24 cellular contexts compared by ENCODE assay signal in genomic region chr12:49562831-49563230, GRCh38. TPM values are rescaled to one million over a fixed set of nuclear protein-coding genes. Genes with fewer than 3 reads are reported as not detected.
DNase-seq lines count a peak whose midpoint lies in the region; ATAC-seq and TF ChIP-seq lines count a peak whose summit lies in the region.
"Had no signal": no experiment of that assay in that cellular context is flagged by ENCODE, and none has a peak within 500 bp of the region (broad histone marks: within the 10 kb centered on the region; RNA-seq: fewer than 3 reads in every experiment).

No MANE protein-coding gene starts in this region.

- peaks cover 64% of the 10 kb centered on the region for H3K4me1 ChIP-seq in left ventricle myocardium inferior
- H3K4me1 ChIP-seq: Caco-2 had no signal

- TF ChIP-seq CTCF in left ventricle myocardium inferior (IDR thresholded peaks at IDR 0.05; ENCODE audit: borderline replicate concordance), result no peak
- no peak for TF ChIP-seq CTCF in neural crest cell (conservative IDR thresholded peaks at IDR 0.05)

- H3K36me3 Mint-ChIP-seq in neural crest cell (ENCODE audit: low read depth), result peaks cover 3% of the 10 kb centered on the region

- no peak overlapping the region for H3K27ac Mint-ChIP-seq in neural crest cell (ENCODE audit: unreplicated experiment)
- H3K27ac Mint-ChIP-seq: CD8-positive, alpha-beta T cell had no signal

- no peak overlapping the region for H3K4me3 ChIP-seq in left ventricle myocardium inferior
- H3K4me3 ChIP-seq: GM23248, PC-9, SJSA1 had no signal

- no peak overlapping the region for H3K27ac ChIP-seq in left ventricle myocardium inferior (replicated peaks)
- H3K27ac ChIP-seq in angular gyrus (ENCODE audit: low read depth, low read length), result peak overlapping the region; percentile 20
- H3K27ac ChIP-seq: GM23248, PC-9, SJSA1 had no signal

- peaks cover 80% of the 10 kb centered on the region for H3K36me3 ChIP-seq in left ventricle myocardium inferior

- no peaks in the 10 kb centered on the region for H3K9me3 Mint-ChIP-seq in neural crest cell
- H3K9me3 Mint-ChIP-seq: CD8-positive, alpha-beta T cell had no signal

- H3K9me3 ChIP-seq in left ventricle myocardium inferior (replicated peaks), result no peaks in the 10 kb centered on the region
- H3K9me3 ChIP-seq: Caco-2, SJSA1 had no signal

- H3K27me3 ChIP-seq in left ventricle myocardium inferior (ENCODE audit: low read depth), result no peaks in the 10 kb centered on the region
- H3K27me3 ChIP-seq: SJSA1 had no signal

- ATAC-seq in left ventricle myocardium superior, result no peak
- ATAC-seq: CD8-positive, alpha-beta T cell had no signal

- peaks cover 8% of the 10 kb centered on the region for H3K4me1 Mint-ChIP-seq in neural crest cell

- no peaks in the 10 kb centered on the region for H3K27me3 Mint-ChIP-seq in neural crest cell (ENCODE audit: low read depth)

- peak overlapping the region; percentile 48 for H3K4me3 Mint-ChIP-seq in neural crest cell
- H3K4me3 Mint-ChIP-seq: CD8-positive, alpha-beta T cell had no signal

- intact Hi-C loops in left ventricle myocardium superior (cut with micrococcal nuclease) (no loop called here), left ventricle myocardium inferior (cut with micrococcal nuclease) (no loop called here)

- peak; percentile 17 for DNase-seq in left ventricle myocardium superior
- DNase-seq in left ventricle myocardium inferior, result no peak
- DNase-seq in neural crest cell (ENCODE audit: low read depth, low spot score), result no peak
- DNase-seq in NOMO-1 treated with dmso at 0.1 percent for 144 hours (lab: John Stamatoyannopoulos, UW; ENCODE audit: unreplicated experiment), result no peak
- no peak for DNase-seq in mesenteric fat pad (ENCODE audit: low spot score)
- DNase-seq in NCI-H1048 (lab: John Stamatoyannopoulos, UW), result no peak
- DNase-seq: C1 segment of cervical spinal cord; Caco-2; CD8-positive, alpha-beta T cell; GM23248; H7; Karpas-422; NCI-H1105; NCI-H1436 treated with DMSO at 0.1 percent for 48 hours; NCI-H187 treated with DMSO at 0.1 percent for 48 hours; NCI-H2107; NCI-H446; NCI-H524 treated with DMSO at 0.1 percent for 48 hours; NCI-H774; PC-9; Right ventricle myocardium superior had no signal

RNA-seq across cellular contexts. Expression of gene MCRS1, which starts 5.1 kb away (rescaled TPM):
- total RNA-seq in left ventricle myocardium superior (94.4 TPM), left ventricle myocardium inferior (97.9 TPM), neural crest cell (89.6 and 95.3 TPM in 2 replicates), mesenteric fat pad (35.1 TPM)

RNA-seq across cellular contexts. Expression of gene KCNH3, which starts 24.0 kb away (rescaled TPM):
- total RNA-seq in left ventricle myocardium superior (0.30 TPM), left ventricle myocardium inferior (0.41 TPM), neural crest cell (0.16 and 0.34 TPM in 2 replicates), mesenteric fat pad (0.19 TPM)
- total RNA-seq: GM23248, PC-9 had no signal

RNA-seq across cellular contexts. Expression of gene FAM186B, which starts 42.6 kb away (rescaled TPM):
- 0.47 TPM for total RNA-seq in left ventricle myocardium superior
- total RNA-seq in left ventricle myocardium inferior, result 0.33 TPM
- 0.28 TPM in 1 of 2 replicates, not detected in the other for total RNA-seq in neural crest cell
- 0.55 TPM for total RNA-seq in mesenteric fat pad
- total RNA-seq: RPMI7951 had no signal
